In the genomic region with DNA sequence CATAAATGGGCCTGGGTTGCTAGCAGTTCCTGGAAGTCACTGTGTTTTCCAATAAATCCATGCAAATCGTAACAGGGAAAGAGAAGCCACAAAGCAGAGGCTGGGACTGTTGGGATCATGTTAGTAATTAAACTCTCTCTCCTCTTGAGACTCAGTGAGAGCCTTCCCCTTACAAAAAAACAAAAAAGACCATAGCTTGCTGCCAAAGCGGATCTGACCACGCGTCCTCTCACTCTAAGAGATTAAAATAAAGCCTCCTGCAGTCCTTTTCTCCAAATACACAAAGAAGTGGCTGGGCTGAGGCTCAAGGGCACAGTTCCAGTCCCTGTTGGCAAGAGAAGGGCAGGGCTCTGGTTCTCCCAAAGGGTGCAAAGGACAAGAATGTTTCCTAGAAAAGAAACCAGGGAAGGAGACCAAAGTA, we compare ENCODE assay signal across 10 cellular contexts. TPM values are rescaled to one million over a fixed set of nuclear protein-coding genes. Genes with fewer than 3 reads are reported as not detected.
DNase-seq lines count a peak whose midpoint lies in the region; ATAC-seq and TF ChIP-seq lines count a peak whose summit lies in the region.
"Had no signal": no experiment of that assay in that cellular context is flagged by ENCODE, and none has a peak within 500 bp of the region (broad histone marks: within the 10 kb centered on the region; RNA-seq: fewer than 3 reads in every experiment).

No MANE protein-coding gene starts in this region.

- H3K4me1 Mint-ChIP-seq in activated CD4-positive, alpha-beta T cell treated with anti-CD3 and anti-CD28 coated beads for 36 hours, result peaks cover 12% of the 10 kb centered on the region

- H3K4me3 ChIP-seq in esophagus muscularis mucosa (peak overlapping the region in 3 of 4 donors; percentile 0 to 29 (median 28)), testis (no peak overlapping the region)
- H3K4me3 ChIP-seq: SJCRH30, skin epidermis had no signal

- no peak for TF ChIP-seq EP300 in esophagus muscularis mucosa (IDR thresholded peaks at IDR 0.05)

- peak overlapping the region; percentile 43 to 70 (median 68) for H3K27ac ChIP-seq in esophagus muscularis mucosa (replicated peaks in 1 of 4)
- H3K27ac ChIP-seq in testis, result peak overlapping the region in 1 of 2 donors; percentile 54
- H3K27ac ChIP-seq: SJCRH30 had no signal

- TF ChIP-seq CTCF in esophagus muscularis mucosa (IDR thresholded peaks at IDR 0.05), result no peak
- no peak for TF ChIP-seq CTCF in testis (IDR thresholded peaks at IDR 0.05)

- H3K27me3 ChIP-seq in esophagus muscularis mucosa, result no peaks in the 10 kb centered on the region
- H3K27me3 ChIP-seq in testis, result no peaks in the 10 kb centered on the region
- H3K27me3 ChIP-seq: SJCRH30 had no signal

- H3K36me3 Mint-ChIP-seq in activated CD4-positive, alpha-beta T cell treated with anti-CD3 and anti-CD28 coated beads for 36 hours (ENCODE audit: low read depth), result peaks cover 21% of the 10 kb centered on the region

- no peaks in the 10 kb centered on the region for H3K9me3 Mint-ChIP-seq in activated CD4-positive, alpha-beta T cell treated with anti-CD3 and anti-CD28 coated beads for 36 hours (ENCODE audit: low read depth)

- CTCF ChIA-PET in activated CD4-positive, alpha-beta T cell treated with anti-CD3 and anti-CD28 coated beads for 36 hours (lab: Charles Lee), result interaction anchor here (0.8 to 1.0 kb wide), 2 partner anchors 22 to 59 kb away, joined by 3 read pairs; no protein-coding TSS in a partner anchor

- no peak overlapping the region for H3K4me3 Mint-ChIP-seq in activated CD4-positive, alpha-beta T cell treated with anti-CD3 and anti-CD28 coated beads for 36 hours

- intact Hi-C loops in esophagus muscularis mucosa (cut with DNase I) (no loop called here), testis (cut with DNase I; ENCODE audit: low total_unique reads) (no loop called here)
- intact Hi-C loops in activated CD4-positive, alpha-beta T cell treated with anti-CD3 and anti-CD28 coated beads for 36 hours (cut with DNase I, micrococcal nuclease), result no loop called here

- no peaks in the 10 kb centered on the region for H3K27me3 Mint-ChIP-seq in activated CD4-positive, alpha-beta T cell treated with anti-CD3 and anti-CD28 coated beads for 36 hours

- H3K4me1 ChIP-seq in esophagus muscularis mucosa (peaks cover 16 to 24% (median 22%) of the 10 kb centered on the region in 4 donors), testis (peaks cover 4% of the 10 kb centered on the region)

- no peak for ATAC-seq in activated CD4-positive, alpha-beta T cell treated with anti-CD3 and anti-CD28 coated beads for 36 hours
- ATAC-seq in HG02852 (IDR thresholded peaks at IDR 0.05; ENCODE audit: unreplicated experiment), result no peak

- H3K27ac Mint-ChIP-seq in activated CD4-positive, alpha-beta T cell treated with anti-CD3 and anti-CD28 coated beads for 36 hours, result no peak overlapping the region

- 19% methylated on average over 4 of the region's 4 CpGs for WGBS in esophagus muscularis mucosa
- 23 to 33% methylated on average over 4 of the region's 4 CpGs for WGBS in testis, 2 donors

- POLR2A ChIA-PET in activated CD4-positive, alpha-beta T cell treated with anti-CD3 and anti-CD28 coated beads for 36 hours (lab: Charles Lee), result no interaction called here

- no peak for TF ChIP-seq POLR2A in esophagus muscularis mucosa (IDR thresholded peaks at IDR 0.05; ENCODE audit: low read depth)
- TF ChIP-seq POLR2A in testis (IDR thresholded peaks at IDR 0.05), result no peak

- H3K36me3 ChIP-seq in esophagus muscularis mucosa, result peaks cover 0 to 4% (median 0%) of the 10 kb centered on the region in 4 donors
- no peaks in the 10 kb centered on the region for H3K36me3 ChIP-seq in testis (ENCODE audit: low read depth, missing control alignments)
- H3K36me3 ChIP-seq: SJCRH30 had no signal

- DNase-seq in NCI-H82 treated with DMSO at 0.1 percent for 48 hours (lab: John Stamatoyannopoulos, UW; ENCODE audit: unreplicated experiment), result peak; percentile 37
- no peak for DNase-seq in esophagus muscularis mucosa (ENCODE audit: extremely low spot score)
- DNase-seq in middle frontal gyrus (ENCODE audit: extremely low spot score, low spot score), result peak; percentile 11
- peak; percentile 60 for DNase-seq in testis
- no peak for DNase-seq in NCI-H1930 (lab: John Stamatoyannopoulos, UW)
- DNase-seq in activated CD4-positive, alpha-beta T cell treated with anti-CD3 and anti-CD28 coated beads for 36 hours, result no peak
- no peak for DNase-seq in DMS53 treated with DMSO at 0.1 percent for 48 hours (lab: John Stamatoyannopoulos, UW; ENCODE audit: unreplicated experiment)

- no peaks in the 10 kb centered on the region for H3K9me3 ChIP-seq in esophagus muscularis mucosa
- H3K9me3 ChIP-seq in testis, result no peaks in the 10 kb centered on the region

RNA-seq across cellular contexts. Expression of a gene that starts 38.5 kb away (rescaled TPM):
- total RNA-seq in esophagus muscularis mucosa (10 to 100 TPM in 3 of 4 donors, 1 to 10 TPM in 1; 10.0 to 21.7 (median 16.5) TPM), testis (10 to 100 TPM; 74.1 to 93.9 TPM)
- polyA plus RNA-seq in testis (ENCODE audit: insufficient read depth, low read depth, low replicate concordance), result 31.3 TPM
- 10 to 100 TPM; 33.4 to 33.6 TPM for total RNA-seq in activated CD4-positive, alpha-beta T cell treated with anti-CD3 and anti-CD28 coated beads for 36 hours

RNA-seq across cellular contexts. Expression of a gene that starts 40.2 kb away (rescaled TPM):
- total RNA-seq in esophagus muscularis mucosa (100 to 1,000 TPM; 100 to 123 (median 109) TPM), testis (100 to 1,000 TPM; 270 to 281 TPM)
- polyA plus RNA-seq in testis (ENCODE audit: insufficient read depth, low read depth, low replicate concordance), result 88.6 TPM
- 100 to 1,000 TPM; 110 to 155 TPM for total RNA-seq in activated CD4-positive, alpha-beta T cell treated with anti-CD3 and anti-CD28 coated beads for 36 hours

Comparison
In these comparisons a context has a peak if more than half of its experiments do, and no peak if none do; other contexts are left out.
1. DNase-seq: peak in NCI-H82 treated with DMSO at 0.1 percent for 48 hours (single experiment), middle frontal gyrus (single experiment) and testis (single experiment); none in esophagus muscularis mucosa (single experiment), NCI-H1930 (0 of 2), activated CD4-positive, alpha-beta T cell treated with anti-CD3 and anti-CD28 coated beads for 36 hours (single experiment) and DMS53 treated with DMSO at 0.1 percent for 48 hours (single experiment).
2. H3K4me3 ChIP-seq: peak in esophagus muscularis mucosa (3 of 4); none in testis (0 of 2).